In genomic region chr9:130045657-130046450, GRCh38 we compare ENCODE assay signal across 11 cellular contexts. TPM values are rescaled to one million over a fixed set of nuclear protein-coding genes. Genes with fewer than 3 reads are reported as not detected.
A peak's percentile ranks its signal among the peaks of the same experiment; 100 is the strongest.
DNase-seq lines count a peak whose midpoint lies in the region; ATAC-seq, FAIRE-seq and TF ChIP-seq lines count a peak whose summit lies in the region.
"Had no signal": no experiment of that assay in that cellular context is flagged by ENCODE, and none has a peak within 500 bp of the region (broad histone marks: within the 10 kb centered on the region; RNA-seq: fewer than 3 reads in every experiment).

No MANE protein-coding gene starts in this region.

- no peak for TF ChIP-seq POLR2A in endothelial cell of umbilical vein (IDR thresholded peaks at IDR 0.05; ENCODE audit: low read depth, low read length)

- H3K27ac Mint-ChIP-seq in stimulated activated naive CD8-positive, alpha-beta T cell treated with anti-CD3 and anti-CD28 coated beads, Interleukin-15, amount 100 ng/mL, for 72 hours: no peak overlapping the region
- no peak overlapping the region for H3K27ac Mint-ChIP-seq in Calu3 (ENCODE audit: unreplicated experiment)

- H3K9me3 Mint-ChIP-seq in stimulated activated naive CD8-positive, alpha-beta T cell treated with anti-CD3 and anti-CD28 coated beads, Interleukin-15, amount 100 ng/mL, for 72 hours: no peaks in the 10 kb centered on the region
- no peaks in the 10 kb centered on the region for H3K9me3 Mint-ChIP-seq in Calu3 (ENCODE audit: low read depth, unreplicated experiment)

- H3K36me3 Mint-ChIP-seq in Calu3 (ENCODE audit: insufficient read depth, unreplicated experiment): peaks cover 18% of the 10 kb centered on the region

- no TSS peak for BruUV-seq in endothelial cell of umbilical vein (replicated peaks; lab: Mats Ljungman, UMichigan)
- BruUV-seq in Calu3 (replicated peaks; lab: Mats Ljungman, UMichigan): no TSS peak

- TF ChIP-seq CTCF in endothelial cell of umbilical vein (IDR thresholded peaks at IDR 0.05; ENCODE audit: extremely low read depth in 1 of 2, insufficient read depth in 1 of 2, low read depth in 1 of 2, low read length in 2 of 2) (no peak), RWPE1 (conservative IDR thresholded peaks at IDR 0.05; ENCODE audit: low read depth) (no peak), Calu3 (IDR thresholded peaks at IDR 0.05; ENCODE audit: unreplicated experiment) (no peak)

- no peaks in the 10 kb centered on the region for H3K36me3 ChIP-seq in endothelial cell of umbilical vein (ENCODE audit: control insufficient read depth in 2 of 2, extremely low read depth in 1 of 2, insufficient read depth in 2 of 2, low read length in 2 of 2)

- CTCF ChIA-PET in endothelial cell of umbilical vein (lab: Charles Lee) (interaction anchor here (0.6 to 2.1 kb wide), 4 partner anchors 10 to 528 kb away, joined by 4 to 8 read pairs (median 6); no protein-coding TSS in a partner anchor), RWPE1 (lab: Yijun Ruan, JAX) (interaction anchor here (1.4 kb wide), 1 partner anchor 160 kb away, joined by 6 read pairs; no protein-coding TSS in a partner anchor), Calu3 (lab: Charles Lee) (no interaction called here)

- peak overlapping the region; percentile 44 for H3K4me2 ChIP-seq in endothelial cell of umbilical vein (ENCODE audit: insufficient read depth, low read length)

- H4K20me1 ChIP-seq in endothelial cell of umbilical vein (replicated peaks; ENCODE audit: control insufficient read depth, extremely low read depth, insufficient read depth, low read length): no peaks in the 10 kb centered on the region

- H3K79me2 ChIP-seq in endothelial cell of umbilical vein (ENCODE audit: control insufficient read depth, insufficient read depth, low read length): peaks cover 9% of the 10 kb centered on the region

- no peaks in the 10 kb centered on the region for H3K27me3 ChIP-seq in endothelial cell of umbilical vein (ENCODE audit: control insufficient read depth in 2 of 2, insufficient read depth in 2 of 2, low read length in 2 of 2)
- H3K27me3 ChIP-seq: body of pancreas had no signal

- intact Hi-C loops in endothelial cell of umbilical vein (cut with micrococcal nuclease) (loop anchor here (1.0 kb wide), 1 partner anchor 7 kb away; the partner anchor contains the start of gene GPR107), Calu3 (cut with micrococcal nuclease; ENCODE audit: unreplicated experiment) (loop anchor here (10.0 kb wide), 1 partner anchor 81 kb away; no protein-coding TSS in a partner anchor)

- FAIRE-seq in endothelial cell of umbilical vein (lab: Jason Lieb, UNC): peak; percentile 12

- H3K9ac ChIP-seq in endothelial cell of umbilical vein (replicated peaks; ENCODE audit: extremely low read depth, insufficient read depth, low read length): no peak overlapping the region

- H3K4me3 ChIP-seq in endothelial cell of umbilical vein (replicated peaks in 1 of 3; ENCODE audit: insufficient read depth in 1 of 3, low read depth in 1 of 3, low read length in 3 of 3): peak overlapping the region in 1 of 3 experiments; percentile 11
- H3K4me3 ChIP-seq: body of pancreas had no signal

- no peak overlapping the region for H2AFZ ChIP-seq in endothelial cell of umbilical vein (ENCODE audit: low read depth, low read length)

- H3K4me3 Mint-ChIP-seq in stimulated activated naive CD8-positive, alpha-beta T cell treated with anti-CD3 and anti-CD28 coated beads, Interleukin-15, amount 100 ng/mL, for 72 hours: peak overlapping the region; percentile 36 to 56
- H3K4me3 Mint-ChIP-seq in Calu3 (ENCODE audit: low read depth, unreplicated experiment): no peak overlapping the region

- H3K27me3 Mint-ChIP-seq in stimulated activated naive CD8-positive, alpha-beta T cell treated with anti-CD3 and anti-CD28 coated beads, Interleukin-15, amount 100 ng/mL, for 72 hours: no peaks in the 10 kb centered on the region
- H3K27me3 Mint-ChIP-seq in Calu3 (ENCODE audit: unreplicated experiment): no peaks in the 10 kb centered on the region

- H3K4me1 Mint-ChIP-seq in stimulated activated naive CD8-positive, alpha-beta T cell treated with anti-CD3 and anti-CD28 coated beads, Interleukin-15, amount 100 ng/mL, for 72 hours: peaks cover 38% of the 10 kb centered on the region
- H3K4me1 Mint-ChIP-seq in Calu3 (ENCODE audit: low read depth, unreplicated experiment): peaks cover 15% of the 10 kb centered on the region

- dilution Hi-C loops in endothelial cell of umbilical vein (cut with MboI; ENCODE audit: extremely low pct_ligation_motif_present, low sequenced_read_pairs): no loop called here

- H3K27ac ChIP-seq in endothelial cell of umbilical vein (ENCODE audit: insufficient read depth, low read depth, low read length): no peak overlapping the region
- no peak overlapping the region for H3K27ac ChIP-seq in RWPE1

- H3K9me3 ChIP-seq in endothelial cell of umbilical vein (replicated peaks; ENCODE audit: control insufficient read depth, insufficient read depth, low read length): no peaks in the 10 kb centered on the region
- H3K9me3 ChIP-seq: body of pancreas had no signal

- ATAC-seq in stimulated activated naive CD8-positive, alpha-beta T cell treated with anti-CD3 and anti-CD28 coated beads, Interleukin-15, amount 100 ng/mL, for 72 hours: no peak
- no peak for ATAC-seq in esophagus mucosa
- ATAC-seq: body of pancreas had no signal

- peak; percentile 28 for DNase-seq in activated CD8-positive, alpha-beta memory T cell treated with anti-CD3 and anti-CD28 coated beads for 24 hours
- DNase-seq in activated CD8-positive, alpha-beta memory T cell treated with anti-CD3 and anti-CD28 coated beads, Interleukin-2, amount 50 U/mL, for 4 hours: no peak
- peak; percentile 53 for DNase-seq in SIG-M5 treated with dmso at 0.1 percent for 504 hours (lab: John Stamatoyannopoulos, UW; ENCODE audit: unreplicated experiment)
- DNase-seq in endothelial cell of umbilical vein (ENCODE audit: low read depth, low spot score): no peak
- DNase-seq in stimulated activated naive CD8-positive, alpha-beta T cell treated with anti-CD3 and anti-CD28 coated beads, Interleukin-15, amount 100 ng/mL, for 72 hours: no peak
- no peak for DNase-seq in RWPE1 (ENCODE audit: low spot score)
- DNase-seq in Calu3: no peak
- DNase-seq: activated CD4-positive, alpha-beta T cell treated with anti-CD3 and anti-CD28 coated beads, Interleukin-2, amount 50 U/mL, for 1 hour; body of pancreas; NCI-H1694 treated with DMSO at 0.1 percent for 48 hours had no signal

- POLR2A ChIA-PET in endothelial cell of umbilical vein (lab: Charles Lee) (no interaction called here), RWPE1 (lab: Yijun Ruan, JAX; ENCODE audit: low non-redundant PET) (interaction anchor here (1.4 kb wide), 1 partner anchor 211 kb away, joined by 4 read pairs; no protein-coding TSS in a partner anchor)

- H3K9me1 ChIP-seq in endothelial cell of umbilical vein (replicated peaks; ENCODE audit: control insufficient read depth, extremely low read depth, insufficient read depth, low read length): no peaks in the 10 kb centered on the region

- H3K4me1 ChIP-seq in endothelial cell of umbilical vein (ENCODE audit: control insufficient read depth, extremely low read depth, insufficient read depth, low read length): peaks cover 30% of the 10 kb centered on the region

TF ChIP-seq in endothelial cell of umbilical vein, 7 proteins besides CTCF, POLR2A, EP300 and RAD21:
- no peak for TF ChIP-seq EZH2 (IDR thresholded peaks at IDR 0.05; ENCODE audit: borderline replicate concordance, low read depth, low read length, severe bottlenecking)
- no peak for TF ChIP-seq FOS (IDR thresholded peaks at IDR 0.05; ENCODE audit: borderline replicate concordance, insufficient read depth, low read length)
- no peak for TF ChIP-seq JUN (IDR thresholded peaks at IDR 0.05; ENCODE audit: borderline replicate concordance, insufficient read depth, insufficient read length, low read depth)
- no peak for TF ChIP-seq MYC (IDR thresholded peaks at IDR 0.05; ENCODE audit: low read depth, low read length)
- no peak for TF ChIP-seq POLR2AphosphoS5 (IDR thresholded peaks at IDR 0.05; ENCODE audit: insufficient read depth, low read depth, low read length)
- TF ChIP-seq GATA2 (IDR thresholded peaks at IDR 0.05; ENCODE audit: insufficient read depth, insufficient read length, low read depth, low read length): no peak
- no peak for TF ChIP-seq MAX (IDR thresholded peaks at IDR 0.05; ENCODE audit: insufficient read depth, insufficient read length)

RNA-seq across cellular contexts. Expression of gene FNBP1, which starts 2.9 kb away (rescaled TPM):
- 36.2 and 43.9 TPM in 2 replicates for total RNA-seq in endothelial cell of umbilical vein
- polyA plus RNA-seq in endothelial cell of umbilical vein: 7.7 and 10.9 TPM in 2 replicates
- polyA plus RNA-seq in endothelial cell of umbilical vein (2011; cell fraction: cytosol; rRNA removed): 12.9 and 13.1 TPM in 2 replicates
- polyA plus RNA-seq in endothelial cell of umbilical vein (2011; cell fraction: nucleus; rRNA removed): 17.9 and 18.7 TPM in 2 replicates
- polyA plus RNA-seq in endothelial cell of umbilical vein (2012): 14.3 and 20.1 TPM in 2 replicates
- polyA minus RNA-seq in endothelial cell of umbilical vein: 17.1 and 19.3 TPM in 2 replicates
- 16.2 TPM for polyA minus RNA-seq in endothelial cell of umbilical vein (2011; cell fraction: cytosol; rRNA and poly(A)+ RNA removed)
- polyA minus RNA-seq in endothelial cell of umbilical vein (2011; cell fraction: nucleus; rRNA and poly(A)+ RNA removed): 28.4 and 34.7 TPM in 2 replicates
- total RNA-seq in esophagus mucosa: 23.5 TPM
- 9.6 and 9.9 TPM in 2 replicates for total RNA-seq in Calu3 (2022)

RNA-seq across cellular contexts. Expression of gene GPR107, which starts 7.9 kb away (rescaled TPM):
- total RNA-seq in endothelial cell of umbilical vein: 38.9 and 41.5 TPM in 2 replicates
- 25.9 and 27.2 TPM in 2 replicates for polyA plus RNA-seq in endothelial cell of umbilical vein
- 23.8 and 25.4 TPM in 2 replicates for polyA plus RNA-seq in endothelial cell of umbilical vein (2011; cell fraction: cytosol; rRNA removed)
- polyA plus RNA-seq in endothelial cell of umbilical vein (2011; cell fraction: nucleus; rRNA removed): 38.0 and 38.7 TPM in 2 replicates
- 35.1 and 36.8 TPM in 2 replicates for polyA plus RNA-seq in endothelial cell of umbilical vein (2012)
- polyA minus RNA-seq in endothelial cell of umbilical vein: 47.9 and 53.6 TPM in 2 replicates
- 22.6 TPM for polyA minus RNA-seq in endothelial cell of umbilical vein (2011; cell fraction: cytosol; rRNA and poly(A)+ RNA removed)
- polyA minus RNA-seq in endothelial cell of umbilical vein (2011; cell fraction: nucleus; rRNA and poly(A)+ RNA removed): 40.5 and 45.3 TPM in 2 replicates
- total RNA-seq in esophagus mucosa: 29.8 TPM
- 39.9 and 43.4 TPM in 2 replicates for total RNA-seq in Calu3 (2022)

Comparison
In these comparisons a context has a peak if more than half of its experiments do, and no peak if none do; other contexts are left out.
1. DNase-seq: peak in activated CD8-positive, alpha-beta memory T cell treated with anti-CD3 and anti-CD28 coated beads for 24 hours (single experiment) and SIG-M5 treated with dmso at 0.1 percent for 504 hours (single experiment); none in activated CD8-positive, alpha-beta memory T cell treated with anti-CD3 and anti-CD28 coated beads, Interleukin-2, amount 50 U/mL, for 4 hours (single experiment), endothelial cell of umbilical vein (single experiment), stimulated activated naive CD8-positive, alpha-beta T cell treated with anti-CD3 and anti-CD28 coated beads, Interleukin-15, amount 100 ng/mL, for 72 hours (0 of 2), RWPE1 (single experiment) and Calu3 (single experiment).